28 cellular contexts compared by ENCODE assay signal in genomic region chr6:129697788-129698187, GRCh38.
"Had no signal": no experiment of that assay in that cellular context is flagged by ENCODE, and none has a peak within 500 bp of the region (broad histone marks: within the 10 kb centered on the region; RNA-seq: fewer than 3 reads in every experiment).

No MANE protein-coding gene starts in this region.

- H3K9me3 ChIP-seq: esophagus muscularis mucosa, heart right ventricle, left lung, mucosa of descending colon, neutrophil, right atrium auricular region, sigmoid colon, stomach, thyroid gland, vagina had no signal

- H3K27ac ChIP-seq: esophagus muscularis mucosa, foreskin keratinocyte, heart right ventricle, left lung, neutrophil, right atrium auricular region, sigmoid colon, stomach, thyroid gland, vagina had no signal

- DNase-seq: dermis blood vessel endothelial cell; effector memory CD4-positive, alpha-beta T cell; foreskin keratinocyte; glutamatergic neuron; heart right ventricle; hippocampal formation; left cardiac atrium; left lung; mesenchymal stem cell; mucosa of descending colon; naive B cell; sigmoid colon; stimulated activated CD4-positive, alpha-beta T cell treated with anti-CD3 and anti-CD28 coated beads, Interleukin-2, amount 100 ng/mL, for 24 hours; stimulated activated CD4-positive, alpha-beta T cell treated with anti-CD3 and anti-CD28 coated beads, Interleukin-4, amount 100 ng/mL, for 24 hours; stimulated activated naive CD4-positive, alpha-beta T cell treated with Interleukin-2 at 50 U/mL for 16 hours; stomach; thyroid gland; trophoblast cell had no signal

- H3K27ac Mint-ChIP-seq: mesothelial cell of epicardium; natural killer cell treated with Interleukin-12 subunit alpha and Interleukin-12 subunit beta and Interleukin-15 and Interleukin-18, amount 100 ng/mL, for 72 hours; stimulated activated effector memory CD8-positive, alpha-beta T cell treated with anti-CD3 and anti-CD28 coated beads, Interleukin-12 subunit alpha, Interleukin-12 subunit beta, amount 100 ng/mL, for 72 hours had no signal

- ATAC-seq: foreskin keratinocyte; heart right ventricle; left cardiac atrium; left lung; mucosa of descending colon; natural killer cell treated with Interleukin-12 subunit alpha and Interleukin-12 subunit beta and Interleukin-15 and Interleukin-18, amount 100 ng/mL, for 72 hours; stimulated activated effector memory CD8-positive, alpha-beta T cell treated with anti-CD3 and anti-CD28 coated beads, Interleukin-12 subunit alpha, Interleukin-12 subunit beta, amount 100 ng/mL, for 72 hours had no signal

- H3K9me3 Mint-ChIP-seq: naive B cell; natural killer cell treated with Interleukin-12 subunit alpha and Interleukin-12 subunit beta and Interleukin-15 and Interleukin-18, amount 100 ng/mL, for 72 hours; neural crest cell; stimulated activated effector memory CD8-positive, alpha-beta T cell treated with anti-CD3 and anti-CD28 coated beads, Interleukin-12 subunit alpha, Interleukin-12 subunit beta, amount 100 ng/mL, for 72 hours had no signal

- H3K27me3 Mint-ChIP-seq: naive B cell; natural killer cell treated with Interleukin-12 subunit alpha and Interleukin-12 subunit beta and Interleukin-15 and Interleukin-18, amount 100 ng/mL, for 72 hours; progenitor cell of endocrine pancreas had no signal

- H3K4me3 ChIP-seq: esophagus muscularis mucosa, heart right ventricle, left lung, mucosa of descending colon, right atrium auricular region, sigmoid colon, stomach, thyroid gland, vagina had no signal

- H3K4me3 Mint-ChIP-seq: mesothelial cell of epicardium; naive B cell; natural killer cell treated with Interleukin-12 subunit alpha and Interleukin-12 subunit beta and Interleukin-15 and Interleukin-18, amount 100 ng/mL, for 72 hours; neural crest cell; stimulated activated effector memory CD8-positive, alpha-beta T cell treated with anti-CD3 and anti-CD28 coated beads, Interleukin-12 subunit alpha, Interleukin-12 subunit beta, amount 100 ng/mL, for 72 hours had no signal

- H3K9ac ChIP-seq: parathyroid adenoma had no signal

- H3K4me1 ChIP-seq: sigmoid colon, vagina had no signal

- H3K36me3 ChIP-seq: esophagus muscularis mucosa, heart right ventricle, left lung, neutrophil, right atrium auricular region, sigmoid colon, stomach, thyroid gland, vagina had no signal

- H3K27me3 ChIP-seq: esophagus muscularis mucosa, foreskin keratinocyte, heart right ventricle, left lung, neutrophil, right atrium auricular region, sigmoid colon, stomach, thyroid gland, vagina had no signal

- H3K36me3 Mint-ChIP-seq: naive B cell; natural killer cell treated with Interleukin-12 subunit alpha and Interleukin-12 subunit beta and Interleukin-15 and Interleukin-18, amount 100 ng/mL, for 72 hours; stimulated activated effector memory CD8-positive, alpha-beta T cell treated with anti-CD3 and anti-CD28 coated beads, Interleukin-12 subunit alpha, Interleukin-12 subunit beta, amount 100 ng/mL, for 72 hours had no signal
